Comparison of ENCODE assay signal across 8 cellular contexts in the genomic region with DNA sequence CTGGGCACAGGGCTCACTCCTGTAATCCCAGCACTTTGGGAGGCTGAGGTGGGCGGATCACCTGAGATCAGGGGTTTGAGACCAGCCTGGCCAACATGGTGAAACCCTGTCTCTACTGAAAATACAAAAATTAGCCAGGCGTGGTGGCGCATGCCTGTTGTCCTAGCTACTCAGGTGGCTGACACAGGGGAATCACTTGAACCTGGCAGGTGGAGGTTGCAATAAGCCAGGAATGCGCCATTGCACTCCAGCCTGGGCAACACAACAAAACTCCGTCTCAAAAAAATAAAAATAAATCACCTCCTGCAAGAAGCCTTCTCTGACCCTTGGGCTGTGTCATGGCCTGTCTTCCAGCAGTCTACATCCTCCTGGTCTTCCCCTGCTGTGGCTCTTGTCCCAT.
DNase-seq lines count a peak whose midpoint lies in the region; ATAC-seq and TF ChIP-seq lines count a peak whose summit lies in the region.
"Not testable (repeated sequence)": the region's sequence is repeated elsewhere in the genome, so short reads cannot be mapped to it uniquely, and the experiment has no call there.

No MANE protein-coding gene starts in this region.

- peak overlapping the region in 5 of 7 donors; percentile 21 to 81 (median 54) for H3K27ac Mint-ChIP-seq in CD4-positive, alpha-beta memory T cell
- H3K27ac Mint-ChIP-seq in T-helper 2 cell treated with Interferon-gamma antibody and Interleukin-4, amounts not matched to agents 5 μg/mL and 100 μg/mL, for 36 hours = peak overlapping the region; percentile 75
- H3K27ac Mint-ChIP-seq in activated CD8-positive, alpha-beta T cell treated with anti-CD3 and anti-CD28 coated beads, Interleukin-2, amount 10 ng/mL, durations not matched to agents 7 days and 5 days = peak overlapping the region; percentile 73
- H3K27ac Mint-ChIP-seq in activated naive CD4-positive, alpha-beta T cell treated with anti-CD3 and anti-CD28 coated beads, Interleukin-2, amount 10 ng/mL, durations not matched to agents 7 days and 5 days = peak overlapping the region; percentile 55
- peak overlapping the region; percentile 90 to 100 for H3K27ac Mint-ChIP-seq in natural killer cell treated with Interleukin-12 subunit alpha and Interleukin-12 subunit beta and Interleukin-15 and Interleukin-18, amount 100 ng/mL, for 72 hours

- intact Hi-C loops in CD4-positive, alpha-beta memory T cell (cut with micrococcal nuclease); esophagus squamous epithelium (cut with DNase I); thyroid gland (cut with DNase I): not testable (repeated sequence)

- TF ChIP-seq CTCF in esophagus squamous epithelium (IDR thresholded peaks at IDR 0.05); thyroid gland (IDR thresholded peaks at IDR 0.05): not testable (repeated sequence)

- not testable (repeated sequence) for DNase-seq in CD4-positive, alpha-beta memory T cell; T-helper 2 cell treated with Interferon-gamma antibody and Interleukin-4, amounts not matched to agents 5 μg/mL and 100 μg/mL, for 36 hours (ENCODE audit: low spot score); activated CD8-positive, alpha-beta T cell treated with anti-CD3 and anti-CD28 coated beads, Interleukin-2, amount 10 ng/mL, durations not matched to agents 7 days and 5 days; activated naive CD4-positive, alpha-beta T cell treated with anti-CD3 and anti-CD28 coated beads, Interleukin-2, amount 10 ng/mL, durations not matched to agents 7 days and 5 days; esophagus squamous epithelium (lab: John Stamatoyannopoulos, UW); natural killer cell treated with Interleukin-12 subunit alpha and Interleukin-12 subunit beta and Interleukin-15 and Interleukin-18, amount 100 ng/mL, for 72 hours (ENCODE audit: low spot score)
- peak; percentile 88 for DNase-seq in thyroid gland

- H3K27me3 ChIP-seq in CD4-positive, alpha-beta memory T cell (ENCODE audit: insufficient read depth, low read length); esophagus squamous epithelium; thyroid gland: not testable (repeated sequence)

- peaks cover 0 to 11% of the 10 kb centered on the region in 2 donors for H3K36me3 Mint-ChIP-seq in CD4-positive, alpha-beta memory T cell
- peaks cover 10% of the 10 kb centered on the region for H3K36me3 Mint-ChIP-seq in T-helper 2 cell treated with Interferon-gamma antibody and Interleukin-4, amounts not matched to agents 5 μg/mL and 100 μg/mL, for 36 hours (ENCODE audit: low read depth)
- peaks cover 40% of the 10 kb centered on the region for H3K36me3 Mint-ChIP-seq in activated CD8-positive, alpha-beta T cell treated with anti-CD3 and anti-CD28 coated beads, Interleukin-2, amount 10 ng/mL, durations not matched to agents 7 days and 5 days (ENCODE audit: low read depth)
- peaks cover 15% of the 10 kb centered on the region for H3K36me3 Mint-ChIP-seq in activated naive CD4-positive, alpha-beta T cell treated with anti-CD3 and anti-CD28 coated beads, Interleukin-2, amount 10 ng/mL, durations not matched to agents 7 days and 5 days
- H3K36me3 Mint-ChIP-seq in natural killer cell treated with Interleukin-12 subunit alpha and Interleukin-12 subunit beta and Interleukin-15 and Interleukin-18, amount 100 ng/mL, for 72 hours = not testable (repeated sequence)

- ATAC-seq in activated CD8-positive, alpha-beta T cell treated with anti-CD3 and anti-CD28 coated beads, Interleukin-2, amount 10 ng/mL, durations not matched to agents 7 days and 5 days; natural killer cell treated with Interleukin-12 subunit alpha and Interleukin-12 subunit beta and Interleukin-15 and Interleukin-18, amount 100 ng/mL, for 72 hours: not testable (repeated sequence)

- not testable (repeated sequence) for H3K9me3 Mint-ChIP-seq in CD4-positive, alpha-beta memory T cell; T-helper 2 cell treated with Interferon-gamma antibody and Interleukin-4, amounts not matched to agents 5 μg/mL and 100 μg/mL, for 36 hours; activated CD8-positive, alpha-beta T cell treated with anti-CD3 and anti-CD28 coated beads, Interleukin-2, amount 10 ng/mL, durations not matched to agents 7 days and 5 days (ENCODE audit: insufficient read depth); activated naive CD4-positive, alpha-beta T cell treated with anti-CD3 and anti-CD28 coated beads, Interleukin-2, amount 10 ng/mL, durations not matched to agents 7 days and 5 days; natural killer cell treated with Interleukin-12 subunit alpha and Interleukin-12 subunit beta and Interleukin-15 and Interleukin-18, amount 100 ng/mL, for 72 hours

- H3K4me1 Mint-ChIP-seq in CD4-positive, alpha-beta memory T cell = peaks cover 30 to 46% (median 38%) of the 10 kb centered on the region in 4 donors
- peaks cover 83% of the 10 kb centered on the region for H3K4me1 Mint-ChIP-seq in T-helper 2 cell treated with Interferon-gamma antibody and Interleukin-4, amounts not matched to agents 5 μg/mL and 100 μg/mL, for 36 hours (ENCODE audit: low read depth)
- H3K4me1 Mint-ChIP-seq in activated CD8-positive, alpha-beta T cell treated with anti-CD3 and anti-CD28 coated beads, Interleukin-2, amount 10 ng/mL, durations not matched to agents 7 days and 5 days (ENCODE audit: low read depth) = peaks cover 96% of the 10 kb centered on the region
- H3K4me1 Mint-ChIP-seq in activated naive CD4-positive, alpha-beta T cell treated with anti-CD3 and anti-CD28 coated beads, Interleukin-2, amount 10 ng/mL, durations not matched to agents 7 days and 5 days = peaks cover 83% of the 10 kb centered on the region
- peaks cover 78% of the 10 kb centered on the region in 2 donors for H3K4me1 Mint-ChIP-seq in natural killer cell treated with Interleukin-12 subunit alpha and Interleukin-12 subunit beta and Interleukin-15 and Interleukin-18, amount 100 ng/mL, for 72 hours (ENCODE audit: low read depth in 2 of 2)

- not testable (repeated sequence) for H3K36me3 ChIP-seq in CD4-positive, alpha-beta memory T cell (ENCODE audit: insufficient read depth, low read length); KOPT-K1 (ENCODE audit: insufficient read depth, low read length); thyroid gland
- peaks cover 0 to 12% (median 0%) of the 10 kb centered on the region in 3 donors for H3K36me3 ChIP-seq in esophagus squamous epithelium

- H3K9me3 ChIP-seq in CD4-positive, alpha-beta memory T cell (ENCODE audit: control insufficient read depth in 1 of 2, low read length in 2 of 2); KOPT-K1 (ENCODE audit: insufficient read depth, low read length, poor library complexity, severe bottlenecking); esophagus squamous epithelium; thyroid gland: not testable (repeated sequence)

- TF ChIP-seq POLR2A in esophagus squamous epithelium (IDR thresholded peaks at IDR 0.05) = not testable (repeated sequence)
- peak in 1 of 2 donors; percentile 21 for TF ChIP-seq POLR2A in thyroid gland (IDR thresholded peaks at IDR 0.05)

- POLR2A ChIA-PET in CD4-positive, alpha-beta memory T cell (lab: Charles Lee; ENCODE audit: partially characterized antibody) = interaction anchor here (1.1 kb wide), 1 partner anchor 10 kb away, joined by 3 read pairs; no protein-coding TSS in a partner anchor
- POLR2A ChIA-PET in activated CD8-positive, alpha-beta T cell treated with anti-CD3 and anti-CD28 coated beads, Interleukin-2, amount 10 ng/mL, durations not matched to agents 7 days and 5 days (lab: Charles Lee) = interaction anchor here (1.0 to 1.7 kb wide), 4 partner anchors 122 to 152 kb away, joined by 3 to 9 read pairs (median 4); a partner anchor contains a TSS

- H3K4me1 ChIP-seq in CD4-positive, alpha-beta memory T cell (ENCODE audit: insufficient read depth, low read length) = peaks cover 37% of the 10 kb centered on the region
- H3K4me1 ChIP-seq in esophagus squamous epithelium = peaks cover 0 to 65% (median 33%) of the 10 kb centered on the region in 3 donors
- H3K4me1 ChIP-seq in thyroid gland = peaks cover 67 to 86% of the 10 kb centered on the region in 2 donors

- H3K4me3 ChIP-seq in CD4-positive, alpha-beta memory T cell (ENCODE audit: low read length in 2 of 2); esophagus squamous epithelium; thyroid gland (replicated peaks in 1 of 3): not testable (repeated sequence)

- 97 to 100% methylated on average over 5 of the region's 5 CpGs for WGBS in esophagus squamous epithelium, 2 donors
- 35 to 50% methylated on average over 5 of the region's 5 CpGs for WGBS in thyroid gland, 2 donors

- not testable (repeated sequence) for H3K27me3 Mint-ChIP-seq in CD4-positive, alpha-beta memory T cell; T-helper 2 cell treated with Interferon-gamma antibody and Interleukin-4, amounts not matched to agents 5 μg/mL and 100 μg/mL, for 36 hours (ENCODE audit: low read depth); activated CD8-positive, alpha-beta T cell treated with anti-CD3 and anti-CD28 coated beads, Interleukin-2, amount 10 ng/mL, durations not matched to agents 7 days and 5 days (ENCODE audit: low read depth); activated naive CD4-positive, alpha-beta T cell treated with anti-CD3 and anti-CD28 coated beads, Interleukin-2, amount 10 ng/mL, durations not matched to agents 7 days and 5 days; natural killer cell treated with Interleukin-12 subunit alpha and Interleukin-12 subunit beta and Interleukin-15 and Interleukin-18, amount 100 ng/mL, for 72 hours

- CTCF ChIA-PET in CD4-positive, alpha-beta memory T cell (lab: Charles Lee; ENCODE audit: partially characterized antibody) = not testable (repeated sequence)
- CTCF ChIA-PET in activated CD8-positive, alpha-beta T cell treated with anti-CD3 and anti-CD28 coated beads, Interleukin-2, amount 10 ng/mL, durations not matched to agents 7 days and 5 days (lab: Charles Lee) = interaction anchor here (1.6 to 1.7 kb wide), 2 partner anchors 58 to 132 kb away, joined by 5 read pairs; no protein-coding TSS in a partner anchor
- CTCF ChIA-PET in activated naive CD4-positive, alpha-beta T cell treated with anti-CD3 and anti-CD28 coated beads, Interleukin-2, amount 10 ng/mL, durations not matched to agents 7 days and 5 days (lab: Charles Lee) = interaction anchor here (0.6 to 1.1 kb wide), 2 partner anchors 104 to 115 kb away, joined by 3 read pairs; no protein-coding TSS in a partner anchor

- H3K27ac ChIP-seq in CD4-positive, alpha-beta memory T cell (ENCODE audit: low read depth, low read length) = not testable (repeated sequence)
- H3K27ac ChIP-seq in KOPT-K1 (ENCODE audit: low read depth, low read length, poor library complexity, severe bottlenecking) (peak overlapping the region; percentile 100), esophagus squamous epithelium (peak overlapping the region in 3 of 4 donors; percentile 45 to 70 (median 58)), thyroid gland (peak overlapping the region; percentile 84 to 92 (median 90))

- not testable (repeated sequence) for H3K4me3 Mint-ChIP-seq in CD4-positive, alpha-beta memory T cell; T-helper 2 cell treated with Interferon-gamma antibody and Interleukin-4, amounts not matched to agents 5 μg/mL and 100 μg/mL, for 36 hours; activated CD8-positive, alpha-beta T cell treated with anti-CD3 and anti-CD28 coated beads, Interleukin-2, amount 10 ng/mL, durations not matched to agents 7 days and 5 days; activated naive CD4-positive, alpha-beta T cell treated with anti-CD3 and anti-CD28 coated beads, Interleukin-2, amount 10 ng/mL, durations not matched to agents 7 days and 5 days
- H3K4me3 Mint-ChIP-seq in natural killer cell treated with Interleukin-12 subunit alpha and Interleukin-12 subunit beta and Interleukin-15 and Interleukin-18, amount 100 ng/mL, for 72 hours = peak overlapping the region; percentile 53
